In genomic region chr6:5036309-5036708, GRCh38 we compare ENCODE assay signal across 10 cellular contexts. TPM values are rescaled to one million over a fixed set of nuclear protein-coding genes. Genes with fewer than 3 reads are reported as not detected.
DNase-seq lines count a peak whose midpoint lies in the region; ATAC-seq, FAIRE-seq and TF ChIP-seq lines count a peak whose summit lies in the region.
"Had no signal": no experiment of that assay in that cellular context is flagged by ENCODE, and none has a peak within 500 bp of the region (broad histone marks: within the 10 kb centered on the region; RNA-seq: fewer than 3 reads in every experiment).

No MANE protein-coding gene starts in this region.

- no peak for ATAC-seq in SK-N-SH treated with all-trans-retinoic acid at 6 μM for 48 hours

- no peak overlapping the region for H3K4me3 Mint-ChIP-seq in astrocyte (ENCODE audit: unreplicated experiment)
- H3K4me3 Mint-ChIP-seq: nephron had no signal

- H3K27ac ChIP-seq in astrocyte (ENCODE audit: low read depth, low read length), result no peak overlapping the region
- H3K27ac ChIP-seq in mesenchymal stem cell (ENCODE audit: low read length, poor library complexity, severe bottlenecking), result no peak overlapping the region

- no peaks in the 10 kb centered on the region for H4K20me1 ChIP-seq in astrocyte (ENCODE audit: insufficient read depth, low read length)

- no peaks in the 10 kb centered on the region for H3K27me3 Mint-ChIP-seq in astrocyte (ENCODE audit: low read depth, unreplicated experiment)

- peak overlapping the region in 1 of 2 experiments; percentile 29 for H3K18ac ChIP-seq in mesenchymal stem cell (ENCODE audit: low read depth in 1 of 2, low read length in 2 of 2)

- H3K4me3 ChIP-seq in astrocyte (ENCODE audit: insufficient read depth, low read depth, low read length), result no peak overlapping the region
- no peak overlapping the region for H3K4me3 ChIP-seq in mesenchymal stem cell (ENCODE audit: insufficient read depth in 1 of 2, low read depth in 1 of 2, low read length in 2 of 2)

- H3K9ac ChIP-seq in astrocyte (ENCODE audit: low read length), result no peak overlapping the region
- H3K9ac ChIP-seq in mesenchymal stem cell (ENCODE audit: low read length), result no peak overlapping the region

- WGBS in mesenchymal stem cell, result 31% methylated on average over 7 of the region's 7 CpGs

- H3K9me3 ChIP-seq in astrocyte (ENCODE audit: insufficient read depth, low read depth, low read length), result no peaks in the 10 kb centered on the region
- no peaks in the 10 kb centered on the region for H3K9me3 ChIP-seq in mesenchymal stem cell (ENCODE audit: control insufficient read depth, low read length)

- TF ChIP-seq CTCF in astrocyte (IDR thresholded peaks at IDR 0.05; ENCODE audit: insufficient read depth, low read depth, low read length), result no peak

- DNase-seq in H4 (ENCODE audit: low spot score), result peak; percentile 14
- DNase-seq in NCI-H2171 (lab: John Stamatoyannopoulos, UW), result peak; percentile 76
- peak; percentile 41 for DNase-seq in astrocyte (ENCODE audit: low read depth)
- DNase-seq in mesenchymal stem cell, result peak; percentile 80
- DNase-seq in activated CD8-positive, alpha-beta memory T cell treated with anti-CD3 and anti-CD28 coated beads for 24 hours, result no peak
- no peak for DNase-seq in epidermal melanocyte (ENCODE audit: insufficient read length, low spot score)
- DNase-seq in activated T-cell treated with anti-CD3 and anti-CD28 coated beads for 4 hours, result no peak

- H3K27ac Mint-ChIP-seq in astrocyte (ENCODE audit: unreplicated experiment), result no peak overlapping the region
- H3K27ac Mint-ChIP-seq: nephron had no signal

- H2BK5ac ChIP-seq in mesenchymal stem cell (ENCODE audit: low read depth, low read length, poor library complexity, severe bottlenecking), result no peak overlapping the region

- H3K79me2 ChIP-seq in astrocyte (ENCODE audit: insufficient read depth, low read length), result no peaks in the 10 kb centered on the region

- no peak for FAIRE-seq in astrocyte (lab: Jason Lieb, UNC)
- FAIRE-seq: GM12892 had no signal

- H3K4me2 ChIP-seq in astrocyte (ENCODE audit: low read length) (no peak overlapping the region), mesenchymal stem cell (ENCODE audit: low read length, poor library complexity, severe bottlenecking) (no peak overlapping the region)

- peak overlapping the region; percentile 81 for H4K8ac ChIP-seq in mesenchymal stem cell (ENCODE audit: low read length)

- H3K4ac ChIP-seq in mesenchymal stem cell (ENCODE audit: low read depth in 1 of 2, low read length in 2 of 2), result peak overlapping the region in 1 of 2 experiments; percentile 0

- H2BK12ac ChIP-seq in mesenchymal stem cell (ENCODE audit: low read length in 2 of 2), result peak overlapping the region in 1 of 2 experiments; percentile 10

- H3K36me3 ChIP-seq in astrocyte (ENCODE audit: insufficient read depth, low read length) (no peaks in the 10 kb centered on the region), mesenchymal stem cell (ENCODE audit: control insufficient read depth in 1 of 2, insufficient read depth in 2 of 2, low read depth in 1 of 2, low read length in 2 of 2) (no peaks in the 10 kb centered on the region)

- no peaks in the 10 kb centered on the region for H3K27me3 ChIP-seq in astrocyte (ENCODE audit: insufficient read depth, low read length)
- no peaks in the 10 kb centered on the region for H3K27me3 ChIP-seq in mesenchymal stem cell (ENCODE audit: control insufficient read depth in 1 of 2, insufficient read depth in 1 of 2, low read length in 2 of 2)

- no peak overlapping the region for H2BK15ac ChIP-seq in mesenchymal stem cell (ENCODE audit: low read depth, poor library complexity, severe bottlenecking)

- no peak overlapping the region for H3K14ac ChIP-seq in mesenchymal stem cell (ENCODE audit: low read length in 2 of 2)

- no peak overlapping the region for H2AK5ac ChIP-seq in mesenchymal stem cell (ENCODE audit: low read length, severe bottlenecking)

- peaks cover 3% of the 10 kb centered on the region for H3K9me3 Mint-ChIP-seq in astrocyte (ENCODE audit: unreplicated experiment)
- H3K9me3 Mint-ChIP-seq: nephron had no signal

- H3K36me3 Mint-ChIP-seq in astrocyte (ENCODE audit: low read depth, unreplicated experiment), result peaks cover 3% of the 10 kb centered on the region

- H3K4me1 ChIP-seq in astrocyte (ENCODE audit: insufficient read depth, low read length) (no peaks in the 10 kb centered on the region), mesenchymal stem cell (ENCODE audit: control insufficient read depth, insufficient read depth, low read depth, low read length) (peaks cover 3% of the 10 kb centered on the region)

- H2AFZ ChIP-seq in astrocyte (ENCODE audit: low read depth, low read length) (peak overlapping the region; percentile 28), mesenchymal stem cell (ENCODE audit: low read depth, low read length) (peak overlapping the region; percentile 70)

- H4K91ac ChIP-seq in mesenchymal stem cell (ENCODE audit: low read length), result no peak overlapping the region

- H3K23ac ChIP-seq in mesenchymal stem cell (ENCODE audit: low read length in 2 of 2), result no peak overlapping the region

- H2BK120ac ChIP-seq in mesenchymal stem cell (ENCODE audit: low read depth, low read length), result no peak overlapping the region

- no peaks in the 10 kb centered on the region for H3K79me1 ChIP-seq in mesenchymal stem cell (replicated peaks; ENCODE audit: low read length, poor library complexity, severe bottlenecking)

- peaks cover 13% of the 10 kb centered on the region for H3K4me1 Mint-ChIP-seq in astrocyte (ENCODE audit: low read depth, unreplicated experiment)

TF ChIP-seq in SK-N-SH treated with all-trans-retinoic acid at 6 μM for 48 hours, 23 proteins besides CTCF, POLR2A, EP300 and RAD21:
- TF ChIP-seq ZFP3 (CRISPR knock-in tag; IDR thresholded peaks at IDR 0.05) (no peak), ARNTL (CRISPR knock-in tag; IDR thresholded peaks at IDR 0.05; ENCODE audit: borderline replicate concordance, low read depth) (no peak), ZNF8 (CRISPR knock-in tag; IDR thresholded peaks at IDR 0.05) (no peak), PPARA (CRISPR knock-in tag; IDR thresholded peaks at IDR 0.05; ENCODE audit: borderline replicate concordance) (no peak), ZC3H10 (CRISPR knock-in tag; IDR thresholded peaks at IDR 0.05) (no peak), POU6F1 (CRISPR knock-in tag; IDR thresholded peaks at IDR 0.05; ENCODE audit: borderline replicate concordance, low read depth) (no peak), TCF4 (CRISPR knock-in tag; IDR thresholded peaks at IDR 0.05; ENCODE audit: borderline replicate concordance) (no peak), CSDC2 (CRISPR knock-in tag; IDR thresholded peaks at IDR 0.05) (no peak), BACH2 (CRISPR knock-in tag; IDR thresholded peaks at IDR 0.05; ENCODE audit: borderline replicate concordance) (no peak)

RNA-seq across cellular contexts. Expression of gene RPP40, which starts 32.5 kb away (rescaled TPM):
- 43.2 and 63.1 TPM in 2 replicates for total RNA-seq in H4 (2014; rRNA removed; shearing (Covaris generic))
- 11.6 and 16.6 TPM in 2 replicates for total RNA-seq in astrocyte
- 12.2 TPM for polyA plus RNA-seq in mesenchymal stem cell (2013, experiment 1 of 2)
- polyA plus RNA-seq in mesenchymal stem cell (2013, experiment 2 of 2), result 12.9 TPM

RNA-seq across cellular contexts. Expression of gene PPP1R3G, which starts 48.8 kb away (rescaled TPM):
- total RNA-seq in H4 (2014; rRNA removed; shearing (Covaris generic)), result 0.06 TPM in 1 of 2 replicates, not detected in the other
- 0.39 and 0.70 TPM in 2 replicates for total RNA-seq in astrocyte
- polyA plus RNA-seq in mesenchymal stem cell (2013, experiment 1 of 2), result 1.4 TPM
- 1.5 TPM for polyA plus RNA-seq in mesenchymal stem cell (2013, experiment 2 of 2)

Comparison
In these comparisons a context has a peak if more than half of its experiments do, and no peak if none do; other contexts are left out.
1. DNase-seq: peak in H4 (single experiment), NCI-H2171 (single experiment), astrocyte (single experiment) and mesenchymal stem cell (single experiment); none in activated CD8-positive, alpha-beta memory T cell treated with anti-CD3 and anti-CD28 coated beads for 24 hours (single experiment), epidermal melanocyte (single experiment) and activated T-cell treated with anti-CD3 and anti-CD28 coated beads for 4 hours (single experiment).